In genomic region chr19:18860302-18860700, GRCh38 we compare ENCODE assay signal across 25 cellular contexts. TPM values are rescaled to one million over a fixed set of nuclear protein-coding genes. Genes with fewer than 3 reads are reported as not detected.
DNase-seq lines count a peak whose midpoint lies in the region; ATAC-seq and TF ChIP-seq lines count a peak whose summit lies in the region.
"Had no signal": no experiment of that assay in that cellular context is flagged by ENCODE, and none has a peak within 500 bp of the region (broad histone marks: within the 10 kb centered on the region; RNA-seq: fewer than 3 reads in every experiment).

No MANE protein-coding gene starts in this region.

- intact Hi-C loops in Right ventricle myocardium inferior (cut with DNase I) (no loop called here), left cardiac atrium (cut with DNase I) (loop anchor here in 1 of 2 donors (10.0 kb wide), 1 partner anchor 406 kb away; no protein-coding TSS in a partner anchor), lower lobe of right lung (cut with DNase I) (no loop called here)

- no peak for ATAC-seq in Right ventricle myocardium inferior
- no peak for ATAC-seq in left cardiac atrium
- ATAC-seq in lower lobe of right lung, result no peak
- no peak for ATAC-seq in GM21723 (IDR thresholded peaks at IDR 0.05; ENCODE audit: unreplicated experiment)
- ATAC-seq: HCT116, PC-3 had no signal

- no peak for TF ChIP-seq CTCF in VCaP (conservative IDR thresholded peaks at IDR 0.05)
- TF ChIP-seq CTCF in lower lobe of right lung (IDR thresholded peaks at IDR 0.05), result no peak

- DNase-seq in Right ventricle myocardium inferior (ENCODE audit: missing footprints) (peak; percentile 34), left cardiac atrium (no peak), lower lobe of right lung (no peak), inferior parietal cortex (ENCODE audit: extremely low spot score) (no peak)
- DNase-seq in stimulated activated CD4-positive, alpha-beta T cell treated with anti-CD3 and anti-CD28 coated beads, Interleukin-4, amount 100 ng/mL, for 4 hours, result no peak
- DNase-seq: 8988T; ACHN; CD4-positive, alpha-beta T cell; Karpas-422; MV-4-11; NCI-H1105; NCI-H1436 treated with DMSO at 0.1 percent for 48 hours; NCI-H1930; NCI-H2107; NCI-H524; NCI-H748 treated with DMSO at 0.1 percent for 48 hours; PC-3; SHP77 had no signal

- peaks cover 6% of the 10 kb centered on the region for H3K4me1 ChIP-seq in lower lobe of right lung
- H3K4me1 ChIP-seq in thymus (ENCODE audit: control insufficient read depth, insufficient read depth, low read length), result no peaks in the 10 kb centered on the region

- H3K36me3 ChIP-seq in lower lobe of right lung, result peaks cover 100% of the 10 kb centered on the region
- peaks cover 98% of the 10 kb centered on the region for H3K36me3 ChIP-seq in thymus (ENCODE audit: control insufficient read depth, insufficient read depth)

- H3K9me3 ChIP-seq in lower lobe of right lung (no peaks in the 10 kb centered on the region), thymus (ENCODE audit: control insufficient read depth) (no peaks in the 10 kb centered on the region)

- 95% methylated on average over 11 of the region's 11 CpGs for WGBS in thymus

- H3K27ac ChIP-seq in VCaP (peak overlapping the region; percentile 40), lower lobe of right lung (peak overlapping the region; percentile 24), thymus (ENCODE audit: low read depth) (peak overlapping the region; percentile 19)
- H3K27ac ChIP-seq: HL-60 had no signal

- H3K27me3 ChIP-seq in lower lobe of right lung (ENCODE audit: low read depth), result no peaks in the 10 kb centered on the region
- no peaks in the 10 kb centered on the region for H3K27me3 ChIP-seq in thymus (ENCODE audit: control insufficient read depth, insufficient read depth)

- H3K4me3 ChIP-seq in lower lobe of right lung, result no peak overlapping the region
- no peak overlapping the region for H3K4me3 ChIP-seq in thymus (ENCODE audit: low read length)

RNA-seq across cellular contexts. Expression of gene UPF1, which starts 28.5 kb away (rescaled TPM):
- total RNA-seq in Right ventricle myocardium inferior (37.0 TPM), left cardiac atrium (10 to 100 TPM; 33.9 to 41.1 TPM), lower lobe of right lung (75.8 TPM)
- polyA plus RNA-seq in thymus, result 61.0 TPM

RNA-seq across cellular contexts. Expression of gene CERS1, which starts 35.7 kb away (rescaled TPM):
- total RNA-seq in Right ventricle myocardium inferior, result 0.30 TPM
- 1 to 10 TPM in 1 of 2 donors, under 1 TPM in 1; 0.80 to 2.1 TPM for total RNA-seq in left cardiac atrium
- not detected for total RNA-seq in lower lobe of right lung
- polyA plus RNA-seq in thymus, result 0.41 TPM
- total RNA-seq: CD4-positive, alpha-beta T cell; Daoy had no signal
- polyA plus RNA-seq: IgD-negative memory B cell had no signal

RNA-seq across cellular contexts. Expression of gene COPE, which starts 58.9 kb away (rescaled TPM):
- total RNA-seq in Right ventricle myocardium inferior (139 TPM), left cardiac atrium (100 to 1,000 TPM; 136 to 149 TPM), lower lobe of right lung (145 TPM)
- polyA plus RNA-seq in thymus, result 180 TPM

RNA-seq across cellular contexts. Expression of gene DDX49, which starts 59.2 kb away (rescaled TPM):
- total RNA-seq in Right ventricle myocardium inferior (25.6 TPM), left cardiac atrium (10 to 100 TPM; 23.6 to 24.2 TPM), lower lobe of right lung (32.2 TPM)
- polyA plus RNA-seq in thymus, result 42.8 TPM
